Comparison of ENCODE assay signal across 8 cellular contexts in genomic region chr3:108588616-108589015, GRCh38. TPM values are rescaled to one million over a fixed set of nuclear protein-coding genes. Genes with fewer than 3 reads are reported as not detected.
DNase-seq lines count a peak whose midpoint lies in the region; ATAC-seq and TF ChIP-seq lines count a peak whose summit lies in the region.

No MANE protein-coding gene starts in this region.

- TF ChIP-seq CTCF in right atrium auricular region (IDR thresholded peaks at IDR 0.05) (no peak), liver (IDR thresholded peaks at IDR 0.05; ENCODE audit: low read depth, low read length, missing input control) (no peak), vagina (IDR thresholded peaks at IDR 0.05) (no peak)

- H3K36me3 Mint-ChIP-seq in activated naive CD4-positive, alpha-beta T cell treated with anti-CD3 and anti-CD28 coated beads, Interleukin-2, amount 50 U/mL, for 72 hours, result peaks cover 17 to 26% of the 10 kb centered on the region in 2 donors

- no peaks in the 10 kb centered on the region for H3K9me3 Mint-ChIP-seq in activated naive CD4-positive, alpha-beta T cell treated with anti-CD3 and anti-CD28 coated beads, Interleukin-2, amount 50 U/mL, for 72 hours

- no peaks in the 10 kb centered on the region for H3K9me3 ChIP-seq in right atrium auricular region
- H3K9me3 ChIP-seq in liver (ENCODE audit: control insufficient read depth in 4 of 4, low read length in 3 of 4), result no peaks in the 10 kb centered on the region
- no peaks in the 10 kb centered on the region for H3K9me3 ChIP-seq in vagina

- H3K27ac Mint-ChIP-seq in activated naive CD4-positive, alpha-beta T cell treated with anti-CD3 and anti-CD28 coated beads, Interleukin-2, amount 50 U/mL, for 72 hours, result peak overlapping the region; percentile 99

- TF ChIP-seq RAD21 in liver (IDR thresholded peaks at IDR 0.05), result no peak

- TF ChIP-seq POLR2A in vagina (IDR thresholded peaks at IDR 0.05), result no peak

- intact Hi-C loops in left ventricle myocardium superior (cut with micrococcal nuclease), result no loop called here
- intact Hi-C loops in vagina (cut with DNase I), result no loop called here

- no peak for ATAC-seq in left ventricle myocardium superior
- ATAC-seq in activated naive CD4-positive, alpha-beta T cell treated with anti-CD3 and anti-CD28 coated beads, Interleukin-2, amount 50 U/mL, for 72 hours, result no peak
- no peak for ATAC-seq in GM19467 (IDR thresholded peaks at IDR 0.05; ENCODE audit: unreplicated experiment)

- H3K4me1 ChIP-seq in right atrium auricular region (peaks cover 0 to 18% of the 10 kb centered on the region in 2 donors), liver (ENCODE audit: control insufficient read depth in 4 of 4, insufficient read depth in 4 of 4, low read length in 3 of 4) (peaks cover 2 to 12% (median 7%) of the 10 kb centered on the region in 4 donors), vagina (peaks cover 20% of the 10 kb centered on the region)

- H3K9ac ChIP-seq in liver (ENCODE audit: low read depth in 1 of 2, low read length in 2 of 2), result peak overlapping the region in 1 of 2 donors; percentile 55

- H3K27ac ChIP-seq in right atrium auricular region (peak overlapping the region in 1 of 2 donors; percentile 90), liver (ENCODE audit: low read depth in 1 of 2, low read length in 2 of 2) (peak overlapping the region in 1 of 2 donors; percentile 83), vagina (peak overlapping the region; percentile 95)

- H3K36me3 ChIP-seq in right atrium auricular region, result no peaks in the 10 kb centered on the region
- H3K36me3 ChIP-seq in liver (ENCODE audit: control insufficient read depth in 4 of 4, insufficient read depth in 3 of 4, low read depth in 1 of 4, low read length in 3 of 4), result no peaks in the 10 kb centered on the region
- H3K36me3 ChIP-seq in vagina, result no peaks in the 10 kb centered on the region

- H3K4me3 ChIP-seq in right atrium auricular region, result peak overlapping the region; percentile 63 to 73
- peak overlapping the region; percentile 77 to 81 (median 78) for H3K4me3 ChIP-seq in liver (ENCODE audit: low read depth in 1 of 3, low read length in 3 of 3)
- peak overlapping the region; percentile 58 to 66 for H3K4me3 ChIP-seq in vagina

- H3K27me3 ChIP-seq in right atrium auricular region (no peaks in the 10 kb centered on the region), liver (ENCODE audit: control insufficient read depth in 4 of 4, insufficient read depth in 4 of 4, low read length in 3 of 4) (no peaks in the 10 kb centered on the region), vagina (no peaks in the 10 kb centered on the region)

- DNase-seq in right atrium auricular region (ENCODE audit: low spot score), result no peak
- DNase-seq in left ventricle myocardium superior, result no peak
- no peak for DNase-seq in activated naive CD4-positive, alpha-beta T cell treated with anti-CD3 and anti-CD28 coated beads, Interleukin-2, amount 50 U/mL, for 72 hours (ENCODE audit: low spot score in 2 of 2)
- no peak for DNase-seq in vagina (ENCODE audit: extremely low spot score in 2 of 2)
- no peak for DNase-seq in NCI-H748 (lab: John Stamatoyannopoulos, UW; ENCODE audit: unreplicated experiment)
- DNase-seq in activated CD4-positive, alpha-beta T cell treated with anti-CD3 and anti-CD28 coated beads for 1 hour, result no peak

- 2% methylated on average over 10 of the region's 10 CpGs for WGBS in liver

TF ChIP-seq in liver, 16 proteins besides CTCF, POLR2A, EP300 and RAD21:
- TF ChIP-seq HNF4G (IDR thresholded peaks at IDR 0.05) (no peak), GABPA (IDR thresholded peaks at IDR 0.05 in 1 of 2, conservative IDR thresholded peaks at IDR 0.05 in 1 of 2) (no peak), ZBTB33 (IDR thresholded peaks at IDR 0.05) (no peak), MAX (IDR thresholded peaks at IDR 0.05) (no peak), ATF3 (IDR thresholded peaks at IDR 0.05) (no peak), RXRA (IDR thresholded peaks at IDR 0.05) (no peak), TAF1 (conservative IDR thresholded peaks at IDR 0.05) (no peak), SP1 (IDR thresholded peaks at IDR 0.05) (no peak), YY1 (IDR thresholded peaks at IDR 0.05) (no peak)

RNA-seq across cellular contexts. Expression of gene CIP2A, which starts 0.6 kb away (rescaled TPM):
- 1 to 10 TPM in 1 of 2 donors, under 1 TPM in 1; 0.83 to 2.9 TPM for total RNA-seq in right atrium auricular region
- total RNA-seq in left ventricle myocardium superior, result 1.3 TPM
- 10 to 100 TPM; 48.3 to 53.4 TPM for total RNA-seq in activated naive CD4-positive, alpha-beta T cell treated with anti-CD3 and anti-CD28 coated beads, Interleukin-2, amount 50 U/mL, for 72 hours
- 10 to 100 TPM in 1 of 2 donors, under 1 TPM in 1; 0.92 to 44.9 TPM for total RNA-seq in liver
- polyA plus RNA-seq in liver, result under 1 TPM; 0.62 to 0.97 TPM
- total RNA-seq in vagina, result 6.9 TPM

RNA-seq across cellular contexts. Expression of gene DZIP3, which starts 0.9 kb away (rescaled TPM):
- total RNA-seq in right atrium auricular region, result 10 to 100 TPM in 1 of 2 donors, 1 to 10 TPM in 1; 7.6 to 16.1 TPM
- total RNA-seq in left ventricle myocardium superior, result 16.7 TPM
- total RNA-seq in activated naive CD4-positive, alpha-beta T cell treated with anti-CD3 and anti-CD28 coated beads, Interleukin-2, amount 50 U/mL, for 72 hours, result 10 to 100 TPM; 13.9 to 20.0 TPM
- total RNA-seq in liver, result 10 to 100 TPM in 1 of 2 donors, 1 to 10 TPM in 1; 2.6 to 13.9 TPM
- polyA plus RNA-seq in liver, result 1 to 10 TPM; 1.0 to 2.8 TPM
- 7.4 TPM for total RNA-seq in vagina
